23 cellular contexts compared by ENCODE assay signal in the genomic region with DNA sequence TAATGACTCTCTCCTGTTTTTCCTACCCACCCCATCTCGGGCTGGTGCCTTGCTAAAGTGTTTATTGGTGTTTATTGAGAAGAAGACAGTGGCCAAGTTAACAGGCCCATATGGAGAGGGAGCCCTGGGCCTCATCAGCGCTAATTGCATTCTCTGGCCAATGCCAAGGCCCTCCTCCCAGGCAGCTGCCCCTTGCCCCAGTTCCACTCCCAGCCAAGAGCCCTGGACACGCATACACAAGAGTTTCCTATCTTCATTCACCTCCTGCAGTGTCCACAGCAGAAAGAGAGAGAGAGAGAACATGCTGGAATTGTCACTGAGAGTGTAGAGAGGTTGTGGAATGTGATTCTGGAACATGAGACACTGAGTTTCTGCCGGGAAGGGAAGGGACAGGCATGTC. TPM values are rescaled to one million over a fixed set of nuclear protein-coding genes. Genes with fewer than 3 reads are reported as not detected.
A peak's percentile ranks its signal among the peaks of the same experiment; 100 is the strongest.
DNase-seq lines count a peak whose midpoint lies in the region; ATAC-seq and TF ChIP-seq lines count a peak whose summit lies in the region.
"Had no signal": no experiment of that assay in that cellular context is flagged by ENCODE, and none has a peak within 500 bp of the region (broad histone marks: within the 10 kb centered on the region; RNA-seq: fewer than 3 reads in every experiment).

No MANE protein-coding gene starts in this region.

- H3K36me3 Mint-ChIP-seq in type B pancreatic cell = no peaks in the 10 kb centered on the region
- H3K36me3 Mint-ChIP-seq: CD8-positive, alpha-beta T cell had no signal

- H3K4me3 ChIP-seq in adipocyte (ENCODE audit: low read length) (peak overlapping the region; percentile 19), mesenchymal stem cell (ENCODE audit: insufficient read depth in 1 of 2, low read depth in 1 of 2, low read length in 2 of 2) (no peak overlapping the region)
- H3K4me3 ChIP-seq: right lobe of liver had no signal

- H4K91ac ChIP-seq in mesenchymal stem cell (ENCODE audit: low read length) = no peak overlapping the region

- H3K4me2 ChIP-seq in mesenchymal stem cell (ENCODE audit: low read length, poor library complexity, severe bottlenecking) = no peak overlapping the region
- H3K4me2 ChIP-seq: KMS-11 had no signal

- peaks cover 6% of the 10 kb centered on the region for H3K4me1 Mint-ChIP-seq in type B pancreatic cell (ENCODE audit: unreplicated experiment)

- peaks cover 12% of the 10 kb centered on the region for H3K27me3 Mint-ChIP-seq in type B pancreatic cell

- H4K8ac ChIP-seq in mesenchymal stem cell (ENCODE audit: low read length) = no peak overlapping the region

- TF ChIP-seq CTCF in type B pancreatic cell (conservative IDR thresholded peaks at IDR 0.05) = no peak

- no peak overlapping the region for H3K23ac ChIP-seq in mesenchymal stem cell (ENCODE audit: low read length in 2 of 2)

- no peak overlapping the region for H2BK5ac ChIP-seq in mesenchymal stem cell (ENCODE audit: low read depth, low read length, poor library complexity, severe bottlenecking)

- H3K79me1 ChIP-seq in mesenchymal stem cell (replicated peaks; ENCODE audit: low read length, poor library complexity, severe bottlenecking) = no peaks in the 10 kb centered on the region

- no peak overlapping the region for H2BK120ac ChIP-seq in mesenchymal stem cell (ENCODE audit: low read depth, low read length)

- H3K4me3 Mint-ChIP-seq in type B pancreatic cell = no peak overlapping the region
- H3K4me3 Mint-ChIP-seq: CD8-positive, alpha-beta T cell; T-helper 1 cell treated with Interleukin-12 subunit alpha and Interleukin-12 subunit beta and Interleukin-4 antibody, amounts not matched to agents 30 μg/mL and 1 μg/mL, for 36 hours had no signal

- H2AK5ac ChIP-seq in mesenchymal stem cell (ENCODE audit: low read length, severe bottlenecking) = no peak overlapping the region

- H2BK15ac ChIP-seq in mesenchymal stem cell (ENCODE audit: low read depth, poor library complexity, severe bottlenecking) = no peak overlapping the region

- no peak for DNase-seq in adipocyte (ENCODE audit: low read depth)
- no peak for DNase-seq in Right ventricle myocardium inferior (ENCODE audit: missing footprints)
- DNase-seq in mesenchymal stem cell = no peak
- DNase-seq in type B pancreatic cell (ENCODE audit: extremely low spot score, unreplicated experiment) = no peak
- no peak for DNase-seq in NCI-H1048 (lab: John Stamatoyannopoulos, UW)
- DNase-seq: activated CD4-positive, alpha-beta T cell treated with anti-CD3 and anti-CD28 coated beads, Interleukin-2, amount 50 U/mL, for 1 hour; activated effector memory CD4-positive, alpha-beta T cell treated with anti-CD3 and anti-CD28 coated beads, Interleukin-2, amount 50 U/mL, for 16 hours; amniotic stem cell; CD8-positive, alpha-beta T cell; effector memory CD4-positive, alpha-beta T cell; NCI-H1092 treated with DMSO at 0.1 percent for 48 hours; NCI-H2029; NCI-H226; NCI-H774; right lobe of liver; stimulated activated naive CD4-positive, alpha-beta T cell had no signal

- intact Hi-C loops in Right ventricle myocardium inferior (cut with DNase I) = loop anchor here (5.0 kb wide), 1 partner anchor 92 kb away; no protein-coding TSS in a partner anchor

- no peaks in the 10 kb centered on the region for H3K27me3 ChIP-seq in adipocyte (replicated peaks; ENCODE audit: control insufficient read depth, insufficient read depth, low read length)
- peaks cover 22% of the 10 kb centered on the region in 2 experiments for H3K27me3 ChIP-seq in mesenchymal stem cell (ENCODE audit: control insufficient read depth in 1 of 2, insufficient read depth in 1 of 2, low read length in 2 of 2)
- H3K27me3 ChIP-seq: right lobe of liver had no signal

- H2AFZ ChIP-seq in mesenchymal stem cell (ENCODE audit: low read depth, low read length) = no peak overlapping the region

- no peak overlapping the region for H3K18ac ChIP-seq in mesenchymal stem cell (ENCODE audit: low read depth in 1 of 2, low read length in 2 of 2)

- H3K27ac ChIP-seq in mesenchymal stem cell (ENCODE audit: low read length, poor library complexity, severe bottlenecking) = no peak overlapping the region
- H3K27ac ChIP-seq: KMS-11, right lobe of liver had no signal

- H3K4ac ChIP-seq in mesenchymal stem cell (ENCODE audit: low read depth in 1 of 2, low read length in 2 of 2) = no peak overlapping the region

- no peak overlapping the region for H3K14ac ChIP-seq in mesenchymal stem cell (ENCODE audit: low read length in 2 of 2)

- H3K9me3 Mint-ChIP-seq in type B pancreatic cell = no peaks in the 10 kb centered on the region
- H3K9me3 Mint-ChIP-seq: CD8-positive, alpha-beta T cell; T-helper 1 cell treated with Interleukin-12 subunit alpha and Interleukin-12 subunit beta and Interleukin-4 antibody, amounts not matched to agents 30 μg/mL and 1 μg/mL, for 36 hours had no signal

- H3K4me1 ChIP-seq in adipocyte (ENCODE audit: control insufficient read depth, insufficient read depth, low read length) (peaks cover 27% of the 10 kb centered on the region), mesenchymal stem cell (ENCODE audit: control insufficient read depth, insufficient read depth, low read depth, low read length) (no peaks in the 10 kb centered on the region)
- H3K4me1 ChIP-seq: right lobe of liver had no signal

- no peak overlapping the region for H2BK12ac ChIP-seq in mesenchymal stem cell (ENCODE audit: low read length in 2 of 2)

- WGBS in mesenchymal stem cell = no CpG with 5 or more reads among the region's 4 CpGs

- no peaks in the 10 kb centered on the region for H3K36me3 ChIP-seq in adipocyte (ENCODE audit: control insufficient read depth, insufficient read depth, low read length, severe bottlenecking)
- no peaks in the 10 kb centered on the region for H3K36me3 ChIP-seq in mesenchymal stem cell (ENCODE audit: control insufficient read depth in 1 of 2, insufficient read depth in 2 of 2, low read depth in 1 of 2, low read length in 2 of 2)
- H3K36me3 ChIP-seq: right lobe of liver had no signal

- H3K9ac ChIP-seq in adipocyte (ENCODE audit: low read length) = peak overlapping the region; percentile 71
- peak overlapping the region; percentile 12 for H3K9ac ChIP-seq in mesenchymal stem cell (ENCODE audit: low read length)
- H3K9ac ChIP-seq: KMS-11 had no signal

- H3K9me3 ChIP-seq in adipocyte (ENCODE audit: control insufficient read depth, low read length) (peaks cover 9% of the 10 kb centered on the region), mesenchymal stem cell (ENCODE audit: control insufficient read depth, low read length) (peaks cover under 1% of the 10 kb centered on the region)
- H3K9me3 ChIP-seq: right lobe of liver had no signal

- peak overlapping the region; percentile 19 for H3K27ac Mint-ChIP-seq in type B pancreatic cell
- H3K27ac Mint-ChIP-seq: CD8-positive, alpha-beta T cell; T-helper 1 cell treated with Interleukin-12 subunit alpha and Interleukin-12 subunit beta and Interleukin-4 antibody, amounts not matched to agents 30 μg/mL and 1 μg/mL, for 36 hours had no signal

- peak; percentile 93 for ATAC-seq in Right ventricle myocardium inferior
- no peak for ATAC-seq in GM21717 (IDR thresholded peaks at IDR 0.05; ENCODE audit: unreplicated experiment)
- no peak for ATAC-seq in GM21381 (IDR thresholded peaks at IDR 0.05; ENCODE audit: unreplicated experiment)
- ATAC-seq: CD8-positive, alpha-beta T cell had no signal

RNA-seq across cellular contexts. Expression of a gene that starts 25.4 kb away (rescaled TPM):
- not detected for total RNA-seq in Right ventricle myocardium inferior
- polyA plus RNA-seq in mesenchymal stem cell (2013, experiment 1 of 2) = not detected
- not detected for polyA plus RNA-seq in mesenchymal stem cell (2013, experiment 2 of 2)
- 1.9 and 2.8 TPM in 2 replicates for total RNA-seq in type B pancreatic cell (ENCODE audit: low replicate concordance)
- total RNA-seq: CD8-positive, alpha-beta T cell; lower leg skin; osteoblast; right lobe of liver; SK-MEL-5 had no signal
